In genomic region chr9:89505795-89506385, GRCh38 we compare ENCODE assay signal across 12 cellular contexts. TPM values are rescaled to one million over a fixed set of nuclear protein-coding genes. Genes with fewer than 3 reads are reported as not detected.
DNase-seq lines count a peak whose midpoint lies in the region; ATAC-seq and TF ChIP-seq lines count a peak whose summit lies in the region.
"Had no signal": no experiment of that assay in that cellular context is flagged by ENCODE, and none has a peak within 500 bp of the region (broad histone marks: within the 10 kb centered on the region; RNA-seq: fewer than 3 reads in every experiment).

No MANE protein-coding gene starts in this region.

- peaks cover 0 to 39% (median 9%) of the 10 kb centered on the region in 9 donors for H3K4me1 ChIP-seq in heart right ventricle
- no peaks in the 10 kb centered on the region for H3K4me1 ChIP-seq in right atrium auricular region
- no peaks in the 10 kb centered on the region for H3K4me1 ChIP-seq in upper lobe of right lung

- H3K27me3 ChIP-seq in heart right ventricle = no peaks in the 10 kb centered on the region
- H3K27me3 ChIP-seq in right atrium auricular region = no peaks in the 10 kb centered on the region
- no peaks in the 10 kb centered on the region for H3K27me3 ChIP-seq in upper lobe of right lung
- H3K27me3 ChIP-seq: neutrophil had no signal

- H3K4me3 ChIP-seq in heart right ventricle (no peak overlapping the region), right atrium auricular region (no peak overlapping the region), upper lobe of right lung (no peak overlapping the region)

- no peaks in the 10 kb centered on the region for H3K9me3 ChIP-seq in heart right ventricle
- H3K9me3 ChIP-seq in right atrium auricular region = no peaks in the 10 kb centered on the region
- H3K9me3 ChIP-seq in upper lobe of right lung = no peaks in the 10 kb centered on the region
- H3K9me3 ChIP-seq: neutrophil had no signal

- 46 to 49% methylated on average over 8 of the region's 8 CpGs for WGBS in heart right ventricle, 2 donors

- TF ChIP-seq CTCF in heart right ventricle (IDR thresholded peaks at IDR 0.05) (no peak), right atrium auricular region (IDR thresholded peaks at IDR 0.05) (no peak), upper lobe of right lung (IDR thresholded peaks at IDR 0.05) (no peak)

- H3K36me3 ChIP-seq in heart right ventricle = no peaks in the 10 kb centered on the region
- H3K36me3 ChIP-seq in right atrium auricular region = no peaks in the 10 kb centered on the region
- H3K36me3 ChIP-seq in upper lobe of right lung = no peaks in the 10 kb centered on the region
- H3K36me3 ChIP-seq: neutrophil had no signal

- DNase-seq in heart right ventricle (no peak), right atrium auricular region (ENCODE audit: low spot score) (no peak), NCI-H748 treated with DMSO at 0.1 percent for 48 hours (lab: John Stamatoyannopoulos, UW) (peak; percentile 5), kidney tubule cell (ENCODE audit: low spot score) (peak; percentile 63), upper lobe of right lung (no peak), NCI-H2171 treated with DMSO at 0.1 percent for 48 hours (lab: John Stamatoyannopoulos, UW) (no peak)
- DNase-seq: activated CD8-positive, alpha-beta T cell treated with anti-CD3 and anti-CD28 coated beads for 36 hours; activated naive CD8-positive, alpha-beta T cell treated with anti-CD3 and anti-CD28 coated beads, Interleukin-2, amount 10 ng/mL, durations not matched to agents 7 days and 5 days; stimulated activated naive CD4-positive, alpha-beta T cell treated with Interleukin-2 at 50 U/mL for 16 hours had no signal

- intact Hi-C loops in heart right ventricle (cut with DNase I) = no loop called here
- intact Hi-C loops in upper lobe of right lung (cut with DNase I) = no loop called here

- H3K27ac ChIP-seq in heart right ventricle (peak overlapping the region in 1 of 10 donors; percentile 9), right atrium auricular region (no peak overlapping the region), upper lobe of right lung (no peak overlapping the region)
- H3K27ac ChIP-seq: neutrophil had no signal

- ATAC-seq in heart right ventricle (peak in 7 of 8 donors; percentile 34 to 83 (median 70)), upper lobe of right lung (peak; percentile 77), GM21737 (IDR thresholded peaks at IDR 0.05; ENCODE audit: unreplicated experiment) (no peak), GM21619 (IDR thresholded peaks at IDR 0.05; ENCODE audit: unreplicated experiment) (no peak)
- ATAC-seq: activated CD8-positive, alpha-beta T cell treated with anti-CD3 and anti-CD28 coated beads for 36 hours had no signal

RNA-seq across cellular contexts. Expression of gene SEMA4D, which starts 8.0 kb away (rescaled TPM):
- total RNA-seq in heart right ventricle (10 to 100 TPM; 16.2 to 51.0 (median 21.3) TPM), right atrium auricular region (10 to 100 TPM; 14.6 to 22.1 TPM), upper lobe of right lung (46.2 TPM)
- 1 to 10 TPM; 2.3 to 8.9 TPM for polyA plus RNA-seq in heart right ventricle

Comparison
In these comparisons a context has a peak if more than half of its experiments do, and no peak if none do; other contexts are left out.
1. ATAC-seq: peak in heart right ventricle (7 of 8) and upper lobe of right lung (single experiment); none in GM21737 (single experiment) and GM21619 (single experiment).
2. DNase-seq: peak in NCI-H748 treated with DMSO at 0.1 percent for 48 hours (single experiment) and kidney tubule cell (single experiment); none in heart right ventricle (0 of 2), right atrium auricular region (single experiment), upper lobe of right lung (single experiment) and NCI-H2171 treated with DMSO at 0.1 percent for 48 hours (single experiment).